In the genomic region with DNA sequence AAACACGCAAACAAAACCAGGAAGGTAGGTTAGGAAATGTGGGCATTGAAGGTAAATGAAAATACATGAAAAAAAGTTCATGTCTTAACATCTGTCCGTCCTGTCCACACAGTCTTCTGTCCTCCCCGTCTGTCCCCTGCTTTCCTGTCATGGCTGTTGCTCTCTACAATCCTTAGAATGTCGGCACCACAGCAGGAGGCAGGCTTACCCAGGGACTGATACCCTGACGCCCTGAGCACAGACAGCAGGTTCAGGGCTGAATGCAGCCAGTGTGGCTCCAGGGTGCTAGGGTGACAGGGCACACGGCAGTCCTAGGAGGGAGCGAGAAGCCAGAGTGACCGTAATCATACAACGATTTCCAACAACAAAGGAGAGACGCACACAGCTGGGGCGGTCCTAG, we compare ENCODE assay signal across 30 cellular contexts.
A peak's percentile ranks its signal among the peaks of the same experiment; 100 is the strongest.
DNase-seq lines count a peak whose midpoint lies in the region; ATAC-seq, FAIRE-seq and TF ChIP-seq lines count a peak whose summit lies in the region.
"Had no signal": no experiment of that assay in that cellular context is flagged by ENCODE, and none has a peak within 500 bp of the region (broad histone marks: within the 10 kb centered on the region; RNA-seq: fewer than 3 reads in every experiment).

No MANE protein-coding gene starts in this region.

- H3K9me1 ChIP-seq in keratinocyte (ENCODE audit: control insufficient read depth, extremely low read depth, insufficient read depth, low read length), result no peaks in the 10 kb centered on the region

- H3K27ac ChIP-seq in keratinocyte (ENCODE audit: control insufficient read depth, insufficient read depth, low read length) (no peak overlapping the region), gastroesophageal sphincter (no peak overlapping the region)
- H3K27ac ChIP-seq: coronary artery, epithelial cell of prostate, GM23248, upper lobe of left lung had no signal

- H3K36me3 Mint-ChIP-seq in stimulated activated naive CD8-positive, alpha-beta T cell treated with anti-CD3 and anti-CD28 coated beads, Interleukin-15, Interleukin-2, amounts not matched to agents 100 ng/mL and 50 ng/mL, for 24 hours (ENCODE audit: low read depth), result peaks cover 47% of the 10 kb centered on the region
- peaks cover 28% of the 10 kb centered on the region for H3K36me3 Mint-ChIP-seq in activated T-helper 1 cell treated with anti-CD3 and anti-CD28 coated beads, Interleukin-12 subunit alpha, Interleukin-12 subunit beta, Interleukin-2, Interleukin-4 antibody, amounts not matched to agents 30 ng/mL and 10 ng/mL and 1 ng/mL, durations not matched to agents 14 hours and 24 hours and 36 hours (ENCODE audit: low read depth)

- no peak for DNase-seq in stimulated activated naive CD8-positive, alpha-beta T cell treated with anti-CD3 and anti-CD28 coated beads, Interleukin-15, Interleukin-2, amounts not matched to agents 100 U/mL and 50 U/mL, for 24 hours
- no peak for DNase-seq in activated T-helper 1 cell treated with anti-CD3 and anti-CD28 coated beads, Interleukin-12 subunit alpha, Interleukin-12 subunit beta, Interleukin-2, Interleukin-4 antibody, amounts not matched to agents 30 ng/mL and 10 ng/mL and 1 ng/mL, durations not matched to agents 14 hours and 24 hours and 36 hours (ENCODE audit: low spot score)
- DNase-seq in keratinocyte (ENCODE audit: low read depth, low spot score), result no peak
- DNase-seq in urothelium cell line (ENCODE audit: low spot score), result no peak
- no peak for DNase-seq in kidney tubule cell (ENCODE audit: low spot score)
- DNase-seq: activated CD4-positive, CD25-positive, alpha-beta regulatory T cell treated with anti-CD3 and anti-CD28 coated beads, Interleukin-2, amount 50 U/mL, for 72 hours; COR-L47; effector CD8-positive, alpha-beta T cell; GM23248; HFFc6; midbrain; naive thymus-derived CD8-positive, alpha-beta T cell; NCI-H1436 treated with DMSO at 0.1 percent for 48 hours; NCI-H2107; NCI-H748 treated with DMSO at 0.1 percent for 48 hours; SHP77; stimulated activated CD4-positive, alpha-beta T cell treated with anti-CD3 and anti-CD28 coated beads, Interleukin-4, amount 100 ng/mL, for 1 hour; substantia nigra; T-helper 2 cell had no signal

- H3K79me2 ChIP-seq in keratinocyte (ENCODE audit: control insufficient read depth, insufficient read depth, low read length), result no peaks in the 10 kb centered on the region

- no peak overlapping the region for H2AFZ ChIP-seq in keratinocyte (ENCODE audit: control insufficient read depth, low read length)
- H2AFZ ChIP-seq: GM23248 had no signal

- no peaks in the 10 kb centered on the region for H4K20me1 ChIP-seq in keratinocyte (ENCODE audit: control insufficient read depth, extremely low read depth, insufficient read depth, low read length)

- no peak for TF ChIP-seq POLR2A in gastroesophageal sphincter (IDR thresholded peaks at IDR 0.05)

- dilution Hi-C loops in keratinocyte (cut with MboI; ENCODE audit: extremely low pct_ligation_motif_present, low sequenced_read_pairs), result no loop called here

- no peak overlapping the region for H3K4me2 ChIP-seq in keratinocyte (ENCODE audit: control insufficient read depth, extremely low read depth, insufficient read depth, low read depth, low read length)

- H3K27me3 Mint-ChIP-seq in stimulated activated naive CD8-positive, alpha-beta T cell treated with anti-CD3 and anti-CD28 coated beads, Interleukin-15, Interleukin-2, amounts not matched to agents 100 ng/mL and 50 ng/mL, for 24 hours, result no peaks in the 10 kb centered on the region
- no peaks in the 10 kb centered on the region for H3K27me3 Mint-ChIP-seq in activated T-helper 1 cell treated with anti-CD3 and anti-CD28 coated beads, Interleukin-12 subunit alpha, Interleukin-12 subunit beta, Interleukin-2, Interleukin-4 antibody, amounts not matched to agents 30 ng/mL and 10 ng/mL and 1 ng/mL, durations not matched to agents 14 hours and 24 hours and 36 hours (ENCODE audit: insufficient read depth)
- H3K27me3 Mint-ChIP-seq: IgD-negative memory B cell; naive thymus-derived CD8-positive, alpha-beta T cell had no signal

- no peaks in the 10 kb centered on the region for H3K4me1 ChIP-seq in keratinocyte (ENCODE audit: control insufficient read depth, extremely low read depth, insufficient read depth, low read length)
- no peaks in the 10 kb centered on the region for H3K4me1 ChIP-seq in gastroesophageal sphincter

- WGBS in gastroesophageal sphincter (ENCODE audit: low coverage in 1 of 2), 2 donors, result 76 to 92% methylated on average over 7 to 11 of the region's 11 CpGs

- H3K36me3 ChIP-seq in keratinocyte (ENCODE audit: control insufficient read depth in 2 of 2, extremely low read depth in 1 of 2, insufficient read depth in 2 of 2, low read length in 2 of 2) (peaks cover 0 to 3% of the 10 kb centered on the region in 2 experiments), gastroesophageal sphincter (peaks cover 0 to 22% of the 10 kb centered on the region in 2 donors)

- H3K4me3 ChIP-seq in keratinocyte (ENCODE audit: control insufficient read depth in 2 of 3, extremely low read depth in 1 of 3, insufficient read depth in 2 of 3, low read depth in 1 of 3, low read length in 3 of 3) (no peak overlapping the region), gastroesophageal sphincter (no peak overlapping the region)
- H3K4me3 ChIP-seq: coronary artery, GM23248, upper lobe of left lung had no signal

- TF ChIP-seq EP300 in gastroesophageal sphincter (IDR thresholded peaks at IDR 0.05), result no peak

- peak overlapping the region; percentile 85 for H3K27ac Mint-ChIP-seq in stimulated activated naive CD8-positive, alpha-beta T cell treated with anti-CD3 and anti-CD28 coated beads, Interleukin-15, Interleukin-2, amounts not matched to agents 100 ng/mL and 50 ng/mL, for 24 hours
- H3K27ac Mint-ChIP-seq in activated T-helper 1 cell treated with anti-CD3 and anti-CD28 coated beads, Interleukin-12 subunit alpha, Interleukin-12 subunit beta, Interleukin-2, Interleukin-4 antibody, amounts not matched to agents 30 ng/mL and 10 ng/mL and 1 ng/mL, durations not matched to agents 14 hours and 24 hours and 36 hours, result peak overlapping the region; percentile 58
- H3K27ac Mint-ChIP-seq: HFFc6 had no signal

- H3K4me3 Mint-ChIP-seq in stimulated activated naive CD8-positive, alpha-beta T cell treated with anti-CD3 and anti-CD28 coated beads, Interleukin-15, Interleukin-2, amounts not matched to agents 100 ng/mL and 50 ng/mL, for 24 hours, result no peak overlapping the region
- H3K4me3 Mint-ChIP-seq in activated T-helper 1 cell treated with anti-CD3 and anti-CD28 coated beads, Interleukin-12 subunit alpha, Interleukin-12 subunit beta, Interleukin-2, Interleukin-4 antibody, amounts not matched to agents 30 ng/mL and 10 ng/mL and 1 ng/mL, durations not matched to agents 14 hours and 24 hours and 36 hours, result peak overlapping the region; percentile 8
- H3K4me3 Mint-ChIP-seq: HFFc6, IgD-negative memory B cell had no signal

- peak; percentile 49 for FAIRE-seq in keratinocyte (lab: Jason Lieb, UNC)
- peak; percentile 20 for FAIRE-seq in urothelium cell line (lab: Jason Lieb, UNC)
- FAIRE-seq: astrocyte, G401.6, islet of Langerhans had no signal

- H3K9me3 ChIP-seq in keratinocyte (ENCODE audit: control insufficient read depth, low read depth, low read length) (no peaks in the 10 kb centered on the region), gastroesophageal sphincter (no peaks in the 10 kb centered on the region)
- H3K9me3 ChIP-seq: upper lobe of left lung had no signal

- no peaks in the 10 kb centered on the region for H3K27me3 ChIP-seq in keratinocyte (ENCODE audit: control insufficient read depth, extremely low read depth, insufficient read depth, low read length)
- no peaks in the 10 kb centered on the region for H3K27me3 ChIP-seq in gastroesophageal sphincter
- H3K27me3 ChIP-seq: upper lobe of left lung had no signal

- H3K9me3 Mint-ChIP-seq in stimulated activated naive CD8-positive, alpha-beta T cell treated with anti-CD3 and anti-CD28 coated beads, Interleukin-15, Interleukin-2, amounts not matched to agents 100 ng/mL and 50 ng/mL, for 24 hours, result peaks cover 16% of the 10 kb centered on the region
- peaks cover 23% of the 10 kb centered on the region for H3K9me3 Mint-ChIP-seq in activated T-helper 1 cell treated with anti-CD3 and anti-CD28 coated beads, Interleukin-12 subunit alpha, Interleukin-12 subunit beta, Interleukin-2, Interleukin-4 antibody, amounts not matched to agents 30 ng/mL and 10 ng/mL and 1 ng/mL, durations not matched to agents 14 hours and 24 hours and 36 hours

- no peak overlapping the region for H3K9ac ChIP-seq in keratinocyte (ENCODE audit: control insufficient read depth, extremely low read depth, insufficient read depth, low read length)
- H3K9ac ChIP-seq: GM23248 had no signal

- H3K4me1 Mint-ChIP-seq in stimulated activated naive CD8-positive, alpha-beta T cell treated with anti-CD3 and anti-CD28 coated beads, Interleukin-15, Interleukin-2, amounts not matched to agents 100 ng/mL and 50 ng/mL, for 24 hours (ENCODE audit: low read depth), result peaks cover 62% of the 10 kb centered on the region
- peaks cover 59% of the 10 kb centered on the region for H3K4me1 Mint-ChIP-seq in activated T-helper 1 cell treated with anti-CD3 and anti-CD28 coated beads, Interleukin-12 subunit alpha, Interleukin-12 subunit beta, Interleukin-2, Interleukin-4 antibody, amounts not matched to agents 30 ng/mL and 10 ng/mL and 1 ng/mL, durations not matched to agents 14 hours and 24 hours and 36 hours (ENCODE audit: low read depth)

- no peak for ATAC-seq in stimulated activated naive CD8-positive, alpha-beta T cell treated with anti-CD3 and anti-CD28 coated beads, Interleukin-15, Interleukin-2, amounts not matched to agents 100 U/mL and 50 U/mL, for 24 hours
- ATAC-seq in HG03095 (IDR thresholded peaks at IDR 0.05; ENCODE audit: unreplicated experiment) (no peak), gastroesophageal sphincter (no peak)
- ATAC-seq: naive thymus-derived CD8-positive, alpha-beta T cell; Panc1 had no signal

- intact Hi-C loops in activated T-helper 1 cell treated with anti-CD3 and anti-CD28 coated beads, Interleukin-12 subunit alpha, Interleukin-12 subunit beta, Interleukin-2, Interleukin-4 antibody, amounts not matched to agents 30 ng/mL and 10 ng/mL and 1 ng/mL, durations not matched to agents 14 hours and 24 hours and 36 hours (cut with micrococcal nuclease), result no loop called here

- TF ChIP-seq CTCF in keratinocyte (optimal IDR thresholded peaks at IDR 0.05 in 1 of 3, IDR thresholded peaks at IDR 0.05 in 1 of 3, conservative IDR thresholded peaks at IDR 0.05 in 1 of 3; ENCODE audit: extremely low read depth in 1 of 3, insufficient read depth in 2 of 3, low read length in 3 of 3) (no peak), gastroesophageal sphincter (IDR thresholded peaks at IDR 0.05) (no peak)
